Comparison of ENCODE assay signal across 8 cellular contexts in genomic region chr1:36175137-36176095, GRCh38. TPM values are rescaled to one million over a fixed set of nuclear protein-coding genes. Genes with fewer than 3 reads are reported as not detected.
DNase-seq lines count a peak whose midpoint lies in the region; ATAC-seq lines count a peak whose summit lies in the region.

No MANE protein-coding gene starts in this region.

- peak; percentile 67 for DNase-seq in DMS53 (lab: John Stamatoyannopoulos, UW)
- DNase-seq in DMS53 treated with DMSO at 0.1 percent for 48 hours (lab: John Stamatoyannopoulos, UW; ENCODE audit: unreplicated experiment): no peak
- DNase-seq in SHP77 (lab: John Stamatoyannopoulos, UW): peak; percentile 37 to 65
- peak; percentile 69 for DNase-seq in germinal center (ENCODE audit: low spot score)
- no peak for DNase-seq in effector CD8-positive, alpha-beta T cell (lab: John Stamatoyannopoulos, UW)
- no peak for DNase-seq in KBM-7

- no peak for ATAC-seq in GM21423 (IDR thresholded peaks at IDR 0.05; ENCODE audit: unreplicated experiment)

- no peaks in the 10 kb centered on the region for H3K9me3 ChIP-seq in skeletal muscle satellite cell (replicated peaks; ENCODE audit: low read length)

- H3K4me1 ChIP-seq in skeletal muscle satellite cell (ENCODE audit: control insufficient read depth, insufficient read depth, low read length): peaks cover 20% of the 10 kb centered on the region

- no peak overlapping the region for H3K4me3 ChIP-seq in skeletal muscle satellite cell (ENCODE audit: low read length)

- H3K4me2 ChIP-seq in skeletal muscle satellite cell (ENCODE audit: low read length): no peak overlapping the region

- in situ Hi-C loops in KBM-7 (cut with MboI; ENCODE audit: low pct_unique_long_range_greater_than_20kb, low sequenced_read_pairs): no loop called here

- no peaks in the 10 kb centered on the region for H3K27me3 ChIP-seq in skeletal muscle satellite cell (ENCODE audit: control insufficient read depth, insufficient read depth, low read length)

- peak overlapping the region; percentile 54 for H3K9ac ChIP-seq in skeletal muscle satellite cell (ENCODE audit: low read depth, low read length)

- H3K36me3 ChIP-seq in skeletal muscle satellite cell (ENCODE audit: insufficient read depth, low read length): peaks cover 90% of the 10 kb centered on the region

RNA-seq across cellular contexts. Expression of gene MAP7D1, which starts 19.5 kb away (rescaled TPM):
- 94.8 and 187 TPM in 2 replicates for total RNA-seq in skeletal muscle satellite cell (2012; rRNA removed)

RNA-seq across cellular contexts. Expression of gene TRAPPC3, which starts 26.1 kb away (rescaled TPM):
- total RNA-seq in skeletal muscle satellite cell (2012; rRNA removed): 78.2 and 95.8 TPM in 2 replicates

RNA-seq across cellular contexts. Expression of gene THRAP3, which starts 48.8 kb away (rescaled TPM):
- total RNA-seq in skeletal muscle satellite cell (2012; rRNA removed): 89.2 and 104 TPM in 2 replicates

RNA-seq across cellular contexts. Expression of gene COL8A2, which starts 50.4 kb away (rescaled TPM):
- 1.0 and 1.3 TPM in 2 replicates for total RNA-seq in skeletal muscle satellite cell (2012; rRNA removed)

Comparison
In these comparisons a context has a peak if more than half of its experiments do, and no peak if none do; other contexts are left out.
1. DNase-seq: peak in DMS53 (single experiment), SHP77 (2 of 2) and germinal center (single experiment); none in DMS53 treated with DMSO at 0.1 percent for 48 hours (single experiment), effector CD8-positive, alpha-beta T cell (single experiment) and KBM-7 (single experiment).